In genomic region chr3:11591401-11592266, GRCh38 we compare ENCODE assay signal across 1 cellular context.
TF ChIP-seq lines count a peak whose summit lies in the region.

No MANE protein-coding gene starts in this region.

TF ChIP-seq in HepG2, 621 proteins besides CTCF, POLR2A, EP300 and RAD21 (continued from another document and continues in another):
- TF ChIP-seq, protein P1, sequence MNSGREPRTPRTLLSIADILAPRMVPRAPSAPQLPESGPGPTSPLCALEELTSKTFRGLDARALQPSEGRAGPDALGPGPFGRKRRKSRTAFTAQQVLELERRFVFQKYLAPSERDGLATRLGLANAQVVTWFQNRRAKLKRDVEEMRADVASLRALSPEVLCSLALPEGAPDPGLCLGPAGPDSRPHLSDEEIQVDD (CRISPR knock-in tag; IDR thresholded peaks at IDR 0.05; ENCODE audit: borderline replicate concordance) = no peak
- TF ChIP-seq BRD4 (CRISPR knock-in tag; IDR thresholded peaks at IDR 0.05) (no peak), RAD51 (IDR thresholded peaks at IDR 0.05; ENCODE audit: borderline replicate concordance) (no peak), ZNF292 (CRISPR knock-in tag; IDR thresholded peaks at IDR 0.05; ENCODE audit: borderline replicate concordance, low read depth) (no peak), ESRRA (CRISPR knock-in tag; IDR thresholded peaks at IDR 0.05; ENCODE audit: low read depth) (no peak), JARID2 (CRISPR knock-in tag; IDR thresholded peaks at IDR 0.05; ENCODE audit: insufficient replicate concordance) (no peak), KLF11 (CRISPR knock-in tag; IDR thresholded peaks at IDR 0.05) (0 out of 2 replicates have a peak, but pooled peaks have one; percentile 20), ZNF407 (CRISPR knock-in tag; IDR thresholded peaks at IDR 0.05; ENCODE audit: not compliant biosample characterization) (no peak), RXRB (CRISPR knock-in tag; IDR thresholded peaks at IDR 0.05; ENCODE audit: borderline replicate concordance) (no peak), ZNF678 (CRISPR knock-in tag; IDR thresholded peaks at IDR 0.05) (no peak), TCF12 (IDR thresholded peaks at IDR 0.05) (no peak), TCF12 (CRISPR knock-in tag; IDR thresholded peaks at IDR 0.05) (no peak), ZNF124 (CRISPR knock-in tag; IDR thresholded peaks at IDR 0.05) (no peak), KLF6 (CRISPR knock-in tag; IDR thresholded peaks at IDR 0.05) (no peak), ZNF83 (CRISPR knock-in tag; IDR thresholded peaks at IDR 0.05; ENCODE audit: borderline replicate concordance) (no peak), ZNF780A (CRISPR knock-in tag; IDR thresholded peaks at IDR 0.05) (no peak), BATF2 (CRISPR knock-in tag; IDR thresholded peaks at IDR 0.05) (no peak), DRAP1 (CRISPR knock-in tag; IDR thresholded peaks at IDR 0.05) (0 out of 2 replicates have a peak, but pooled peaks have one; percentile 34), TBP (CRISPR knock-in tag; IDR thresholded peaks at IDR 0.05) (no peak), ZNF253 (CRISPR knock-in tag; IDR thresholded peaks at IDR 0.05; ENCODE audit: borderline replicate concordance) (no peak), MXI1 (IDR thresholded peaks at IDR 0.05; ENCODE audit: borderline replicate concordance, low read depth, low read length) (no peak), ZNF20 (CRISPR knock-in tag; IDR thresholded peaks at IDR 0.05) (no peak), ZNF446 (CRISPR knock-in tag; IDR thresholded peaks at IDR 0.05) (no peak), TSC22D2 (CRISPR knock-in tag; IDR thresholded peaks at IDR 0.05; ENCODE audit: borderline replicate concordance) (no peak), ZMYM4 (CRISPR knock-in tag; IDR thresholded peaks at IDR 0.05) (peak; percentile 24; the same call in 1 of the 2 replicates), SP5 (CRISPR knock-in tag; IDR thresholded peaks at IDR 0.05; ENCODE audit: borderline replicate concordance, low read depth) (no peak), AHDC1 (CRISPR knock-in tag; IDR thresholded peaks at IDR 0.05; ENCODE audit: borderline replicate concordance) (no peak)
- TF ChIP-seq, protein P2, sequence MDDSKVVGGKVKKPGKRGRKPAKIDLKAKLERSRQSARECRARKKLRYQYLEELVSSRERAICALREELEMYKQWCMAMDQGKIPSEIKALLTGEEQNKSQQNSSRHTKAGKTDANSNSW (CRISPR knock-in tag; IDR thresholded peaks at IDR 0.05; ENCODE audit: borderline replicate concordance) = no peak
- TF ChIP-seq, protein P3, sequence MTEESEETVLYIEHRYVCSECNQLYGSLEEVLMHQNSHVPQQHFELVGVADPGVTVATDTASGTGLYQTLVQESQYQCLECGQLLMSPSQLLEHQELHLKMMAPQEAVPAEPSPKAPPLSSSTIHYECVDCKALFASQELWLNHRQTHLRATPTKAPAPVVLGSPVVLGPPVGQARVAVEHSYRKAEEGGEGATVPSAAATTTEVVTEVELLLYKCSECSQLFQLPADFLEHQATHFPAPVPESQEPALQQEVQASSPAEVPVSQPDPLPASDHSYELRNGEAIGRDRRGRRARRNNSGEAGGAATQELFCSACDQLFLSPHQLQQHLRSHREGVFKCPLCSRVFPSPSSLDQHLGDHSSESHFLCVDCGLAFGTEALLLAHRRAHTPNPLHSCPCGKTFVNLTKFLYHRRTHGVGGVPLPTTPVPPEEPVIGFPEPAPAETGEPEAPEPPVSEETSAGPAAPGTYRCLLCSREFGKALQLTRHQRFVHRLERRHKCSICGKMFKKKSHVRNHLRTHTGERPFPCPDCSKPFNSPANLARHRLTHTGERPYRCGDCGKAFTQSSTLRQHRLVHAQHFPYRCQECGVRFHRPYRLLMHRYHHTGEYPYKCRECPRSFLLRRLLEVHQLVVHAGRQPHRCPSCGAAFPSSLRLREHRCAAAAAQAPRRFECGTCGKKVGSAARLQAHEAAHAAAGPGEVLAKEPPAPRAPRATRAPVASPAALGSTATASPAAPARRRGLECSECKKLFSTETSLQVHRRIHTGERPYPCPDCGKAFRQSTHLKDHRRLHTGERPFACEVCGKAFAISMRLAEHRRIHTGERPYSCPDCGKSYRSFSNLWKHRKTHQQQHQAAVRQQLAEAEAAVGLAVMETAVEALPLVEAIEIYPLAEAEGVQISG (CRISPR knock-in tag; IDR thresholded peaks at IDR 0.05) = no peak
- TF ChIP-seq, protein P4, sequence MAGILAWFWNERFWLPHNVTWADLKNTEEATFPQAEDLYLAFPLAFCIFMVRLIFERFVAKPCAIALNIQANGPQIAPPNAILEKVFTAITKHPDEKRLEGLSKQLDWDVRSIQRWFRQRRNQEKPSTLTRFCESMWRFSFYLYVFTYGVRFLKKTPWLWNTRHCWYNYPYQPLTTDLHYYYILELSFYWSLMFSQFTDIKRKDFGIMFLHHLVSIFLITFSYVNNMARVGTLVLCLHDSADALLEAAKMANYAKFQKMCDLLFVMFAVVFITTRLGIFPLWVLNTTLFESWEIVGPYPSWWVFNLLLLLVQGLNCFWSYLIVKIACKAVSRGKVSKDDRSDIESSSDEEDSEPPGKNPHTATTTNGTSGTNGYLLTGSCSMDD (CRISPR knock-in tag; IDR thresholded peaks at IDR 0.05) = no peak
- TF ChIP-seq, protein P5, sequence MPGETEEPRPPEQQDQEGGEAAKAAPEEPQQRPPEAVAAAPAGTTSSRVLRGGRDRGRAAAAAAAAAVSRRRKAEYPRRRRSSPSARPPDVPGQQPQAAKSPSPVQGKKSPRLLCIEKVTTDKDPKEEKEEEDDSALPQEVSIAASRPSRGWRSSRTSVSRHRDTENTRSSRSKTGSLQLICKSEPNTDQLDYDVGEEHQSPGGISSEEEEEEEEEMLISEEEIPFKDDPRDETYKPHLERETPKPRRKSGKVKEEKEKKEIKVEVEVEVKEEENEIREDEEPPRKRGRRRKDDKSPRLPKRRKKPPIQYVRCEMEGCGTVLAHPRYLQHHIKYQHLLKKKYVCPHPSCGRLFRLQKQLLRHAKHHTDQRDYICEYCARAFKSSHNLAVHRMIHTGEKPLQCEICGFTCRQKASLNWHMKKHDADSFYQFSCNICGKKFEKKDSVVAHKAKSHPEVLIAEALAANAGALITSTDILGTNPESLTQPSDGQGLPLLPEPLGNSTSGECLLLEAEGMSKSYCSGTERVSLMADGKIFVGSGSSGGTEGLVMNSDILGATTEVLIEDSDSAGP (CRISPR knock-in tag; IDR thresholded peaks at IDR 0.05; ENCODE audit: borderline replicate concordance) = peak; percentile 95
- TF ChIP-seq, protein P6, sequence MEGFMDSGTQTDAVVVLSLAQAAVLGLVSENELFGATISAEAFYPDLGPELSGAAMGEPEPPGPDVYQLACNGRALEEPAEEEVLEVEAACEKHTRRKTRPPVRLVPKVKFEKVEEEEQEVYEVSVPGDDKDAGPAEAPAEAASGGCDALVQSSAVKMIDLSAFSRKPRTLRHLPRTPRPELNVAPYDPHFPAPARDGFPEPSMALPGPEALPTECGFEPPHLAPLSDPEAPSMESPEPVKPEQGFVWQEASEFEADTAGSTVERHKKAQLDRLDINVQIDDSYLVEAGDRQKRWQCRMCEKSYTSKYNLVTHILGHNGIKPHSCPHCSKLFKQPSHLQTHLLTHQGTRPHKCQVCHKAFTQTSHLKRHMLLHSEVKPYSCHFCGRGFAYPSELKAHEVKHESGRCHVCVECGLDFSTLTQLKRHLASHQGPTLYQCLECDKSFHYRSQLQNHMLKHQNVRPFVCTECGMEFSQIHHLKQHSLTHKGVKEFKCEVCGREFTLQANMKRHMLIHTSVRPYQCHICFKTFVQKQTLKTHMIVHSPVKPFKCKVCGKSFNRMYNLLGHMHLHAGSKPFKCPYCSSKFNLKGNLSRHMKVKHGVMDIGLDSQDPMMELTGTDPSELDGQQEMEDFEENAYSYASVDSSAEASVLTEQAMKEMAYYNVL (CRISPR knock-in tag; IDR thresholded peaks at IDR 0.05; ENCODE audit: borderline replicate concordance) = no peak
